ENCODE assay signal across 16 cellular contexts in genomic region chr6:138500045-138500665, GRCh38. TPM values are rescaled to one million over a fixed set of nuclear protein-coding genes. Genes with fewer than 3 reads are reported as not detected.
A peak's percentile ranks its signal among the peaks of the same experiment; 100 is the strongest.
DNase-seq lines count a peak whose midpoint lies in the region; ATAC-seq and TF ChIP-seq lines count a peak whose summit lies in the region.
"Had no signal": no experiment of that assay in that cellular context is flagged by ENCODE, and none has a peak within 500 bp of the region (broad histone marks: within the 10 kb centered on the region; RNA-seq: fewer than 3 reads in every experiment).

No MANE protein-coding gene starts in this region.

- peak overlapping the region; percentile 51; the same call in 1 of the 2 replicates for H3K27ac ChIP-seq in OCI-LY3 (ENCODE audit: low read length)
- H3K27ac ChIP-seq in hepatocyte, result peak overlapping the region; percentile 83
- no peak overlapping the region for H3K27ac ChIP-seq in naive thymus-derived CD4-positive, alpha-beta T cell (ENCODE audit: low read depth, low read length)
- H3K27ac ChIP-seq: heart left ventricle, RWPE1 had no signal

- TF ChIP-seq CTCF in Calu3 (IDR thresholded peaks at IDR 0.05; ENCODE audit: unreplicated experiment) (no peak), OCI-LY3 (IDR thresholded peaks at IDR 0.05; ENCODE audit: low read depth, low read length) (no peak), hepatocyte (IDR thresholded peaks at IDR 0.05; ENCODE audit: poor library complexity) (no peak), nephron (IDR thresholded peaks at IDR 0.05; ENCODE audit: unreplicated experiment in 3 of 3) (no peak)

- H3K4me3 ChIP-seq in OCI-LY3 (ENCODE audit: low read length), result peak overlapping the region; percentile 63; the same call in 1 of the 2 replicates
- peak overlapping the region; percentile 17 for H3K4me3 ChIP-seq in hepatocyte
- H3K4me3 ChIP-seq in naive thymus-derived CD4-positive, alpha-beta T cell (ENCODE audit: low read length), result no peak overlapping the region

- H3K4me3 Mint-ChIP-seq in Calu3 (ENCODE audit: low read depth, unreplicated experiment) (peak overlapping the region; percentile 73), nephron (peak overlapping the region in 2 of 3 experiments; percentile 60 to 83)
- H3K4me3 Mint-ChIP-seq in naive thymus-derived CD4-positive, alpha-beta T cell, result no peak overlapping the region
- H3K4me3 Mint-ChIP-seq: activated CD8-positive, alpha-beta T cell treated with anti-CD3 and anti-CD28 coated beads for 36 hours had no signal

- peaks cover 25% of the 10 kb centered on the region for H3K4me1 ChIP-seq in OCI-LY3 (ENCODE audit: low read length)
- peaks cover 24% of the 10 kb centered on the region for H3K4me1 ChIP-seq in hepatocyte (ENCODE audit: insufficient read depth)
- H3K4me1 ChIP-seq in naive thymus-derived CD4-positive, alpha-beta T cell (ENCODE audit: control insufficient read depth in 2 of 2, insufficient read depth in 2 of 2, low read length in 2 of 2), result no peaks in the 10 kb centered on the region

- DNase-seq in Calu3 (no peak), hepatocyte (ENCODE audit: low spot score) (no peak), occipital lobe (lab: John Stamatoyannopoulos, UW) (no peak), NCI-H1436 (lab: John Stamatoyannopoulos, UW) (no peak)
- DNase-seq in naive thymus-derived CD4-positive, alpha-beta T cell, result no peak
- DNase-seq in stimulated activated CD4-positive, alpha-beta T cell treated with anti-CD3 and anti-CD28 coated beads, Interleukin-1b, Interleukin-23, amount 100 ng/mL, for 48 hours, result no peak
- DNase-seq: activated CD8-positive, alpha-beta T cell treated with anti-CD3 and anti-CD28 coated beads for 36 hours; activated gamma-delta T cell; heart left ventricle; NCI-H1105; NCI-H510A; stimulated activated CD4-positive, alpha-beta T cell treated with anti-CD3 and anti-CD28 coated beads, Interleukin-4, amount 100 ng/mL, for 4 hours; stimulated activated naive CD4-positive, alpha-beta T cell had no signal

- H3K4me1 Mint-ChIP-seq in Calu3 (ENCODE audit: low read depth, unreplicated experiment) (peaks cover 41% of the 10 kb centered on the region), nephron (peaks cover 40% of the 10 kb centered on the region)
- peaks cover 0 to 7% (median 0%) of the 10 kb centered on the region in 7 donors for H3K4me1 Mint-ChIP-seq in naive thymus-derived CD4-positive, alpha-beta T cell

- H3K9me3 ChIP-seq in OCI-LY3 (ENCODE audit: insufficient read depth, low read length) (no peaks in the 10 kb centered on the region), hepatocyte (ENCODE audit: low read depth) (no peaks in the 10 kb centered on the region)
- no peaks in the 10 kb centered on the region for H3K9me3 ChIP-seq in naive thymus-derived CD4-positive, alpha-beta T cell (ENCODE audit: control insufficient read depth in 2 of 3, low read length in 3 of 3)
- H3K9me3 ChIP-seq: heart left ventricle had no signal

- peak overlapping the region; percentile 71 for H3K4me2 ChIP-seq in OCI-LY3 (ENCODE audit: low read length)
- peak overlapping the region; percentile 68 for H3K4me2 ChIP-seq in hepatocyte

- no peaks in the 10 kb centered on the region for H3K27me3 Mint-ChIP-seq in Calu3 (ENCODE audit: unreplicated experiment)
- no peaks in the 10 kb centered on the region for H3K27me3 Mint-ChIP-seq in nephron (ENCODE audit: low read depth)
- peaks cover 0 to 43% (median 13%) of the 10 kb centered on the region in 5 donors for H3K27me3 Mint-ChIP-seq in naive thymus-derived CD4-positive, alpha-beta T cell

- H3K9me2 ChIP-seq in hepatocyte (replicated peaks; ENCODE audit: insufficient read depth), result no peaks in the 10 kb centered on the region

- H2AFZ ChIP-seq in OCI-LY3 (ENCODE audit: low read depth, low read length) (no peak overlapping the region), hepatocyte (no peak overlapping the region)

- WGBS in hepatocyte (ENCODE audit: low lambda C conversion rate, missing lambda C conversion rate), result 43% methylated on average over 3 of the region's 3 CpGs

- ATAC-seq in naive thymus-derived CD4-positive, alpha-beta T cell, result no peak

- H3K79me2 ChIP-seq in OCI-LY3 (ENCODE audit: low read length) (no peaks in the 10 kb centered on the region), hepatocyte (peaks cover 56% of the 10 kb centered on the region)

- H3K36me3 Mint-ChIP-seq in Calu3 (ENCODE audit: insufficient read depth, unreplicated experiment) (peaks cover 33% of the 10 kb centered on the region), nephron (ENCODE audit: low read depth) (no peaks in the 10 kb centered on the region)
- H3K36me3 Mint-ChIP-seq in naive thymus-derived CD4-positive, alpha-beta T cell, result no peaks in the 10 kb centered on the region

- CTCF ChIA-PET in Calu3 (lab: Charles Lee), result interaction anchor here (1.1 kb wide), 1 partner anchor 9 kb away, joined by 4 read pairs; no protein-coding TSS in a partner anchor
- CTCF ChIA-PET in naive thymus-derived CD4-positive, alpha-beta T cell (lab: Charles Lee), result no interaction called here

- H3K36me3 ChIP-seq in OCI-LY3 (replicated peaks; ENCODE audit: low read depth, low read length) (no peaks in the 10 kb centered on the region), hepatocyte (replicated peaks; ENCODE audit: insufficient read depth, low read depth) (no peaks in the 10 kb centered on the region)
- H3K36me3 ChIP-seq in naive thymus-derived CD4-positive, alpha-beta T cell (ENCODE audit: control insufficient read depth in 2 of 3, insufficient read depth in 3 of 3, low read length in 3 of 3), result no peaks in the 10 kb centered on the region

- intact Hi-C loops in Calu3 (cut with micrococcal nuclease; ENCODE audit: unreplicated experiment), result loop anchor here (10.0 kb wide), 1 partner anchor 395 kb away; the partner anchor contains the start of gene PERP
- intact Hi-C loops in naive thymus-derived CD4-positive, alpha-beta T cell (cut with micrococcal nuclease), result loop anchor here in 1 of 2 donors (10.0 kb wide), 1 partner anchor 215 kb away; no protein-coding TSS in a partner anchor

- BruUV-seq in Calu3 (replicated peaks; lab: Mats Ljungman, UMichigan), result no TSS peak

- H3K27me3 ChIP-seq in OCI-LY3 (ENCODE audit: low read depth, low read length), result peaks cover 9% of the 10 kb centered on the region; the same call in 1 of the 2 replicates
- H3K27me3 ChIP-seq in hepatocyte, result no peaks in the 10 kb centered on the region
- peaks cover 0 to 4% of the 10 kb centered on the region in 2 donors for H3K27me3 ChIP-seq in naive thymus-derived CD4-positive, alpha-beta T cell (ENCODE audit: control insufficient read depth in 2 of 2, insufficient read depth in 2 of 2, low read length in 2 of 2)
- H3K27me3 ChIP-seq: heart left ventricle had no signal

- H3K27ac Mint-ChIP-seq in Calu3 (ENCODE audit: unreplicated experiment), result peak overlapping the region; percentile 32
- H3K27ac Mint-ChIP-seq in nephron, result peak overlapping the region; percentile 87 to 95 (median 92)
- H3K27ac Mint-ChIP-seq in naive thymus-derived CD4-positive, alpha-beta T cell, result no peak overlapping the region
- H3K27ac Mint-ChIP-seq: activated CD8-positive, alpha-beta T cell treated with anti-CD3 and anti-CD28 coated beads for 36 hours had no signal

- no peaks in the 10 kb centered on the region for H4K20me1 ChIP-seq in OCI-LY3 (ENCODE audit: insufficient read depth, low read length)
- peaks cover 2% of the 10 kb centered on the region for H4K20me1 ChIP-seq in hepatocyte (ENCODE audit: insufficient read depth, poor library complexity, severe bottlenecking)

- peak overlapping the region; percentile 49; the same call in 1 of the 2 replicates for H3K9ac ChIP-seq in OCI-LY3 (ENCODE audit: low read length)

- H3K9me3 Mint-ChIP-seq in Calu3 (ENCODE audit: low read depth, unreplicated experiment), result no peaks in the 10 kb centered on the region
- H3K9me3 Mint-ChIP-seq in nephron, result no peaks in the 10 kb centered on the region
- no peaks in the 10 kb centered on the region for H3K9me3 Mint-ChIP-seq in naive thymus-derived CD4-positive, alpha-beta T cell
- H3K9me3 Mint-ChIP-seq: activated CD8-positive, alpha-beta T cell treated with anti-CD3 and anti-CD28 coated beads for 36 hours had no signal

- POLR2A ChIA-PET in naive thymus-derived CD4-positive, alpha-beta T cell (lab: Charles Lee), result no interaction called here

RNA-seq across cellular contexts. Expression of gene NHSL1, which starts 0.9 kb away (rescaled TPM):
- 26.6 and 26.8 TPM in 2 replicates for total RNA-seq in Calu3 (2022)
- total RNA-seq in hepatocyte, result 58.0 and 58.3 TPM in 2 replicates
- polyA plus RNA-seq in hepatocyte, result 39.0 and 43.7 TPM in 2 replicates
- total RNA-seq in naive thymus-derived CD4-positive, alpha-beta T cell, result 1 to 10 TPM in 2 of 5 experiments, under 1 TPM in 3; 0.13 to 1.2 (median 0.56) TPM
- under 1 TPM in 1 of 2 donors, not detected in 1; 0.05 TPM for polyA plus RNA-seq in naive thymus-derived CD4-positive, alpha-beta T cell
- 69.6 TPM for total RNA-seq in occipital lobe

Comparison
In these comparisons a context has a peak if more than half of its experiments do, and no peak if none do; other contexts are left out.
1. H3K27ac Mint-ChIP-seq: peak in Calu3 (single experiment) and nephron (3 of 3); none in naive thymus-derived CD4-positive, alpha-beta T cell (0 of 9).
2. H3K4me3 Mint-ChIP-seq: peak in Calu3 (single experiment) and nephron (2 of 3); none in naive thymus-derived CD4-positive, alpha-beta T cell (0 of 10).
3. RNA of gene NHSL1, which starts 0.9 kb away (total RNA-seq): 69.6 TPM in occipital lobe (single experiment), 58.0 to 58.3 TPM in hepatocyte and 26.6 to 26.8 TPM in Calu3; 0.13 to 1.2 TPM in naive thymus-derived CD4-positive, alpha-beta T cell; every median in the first group is over 10 times any median in the second.